8 cellular contexts compared by ENCODE assay signal in the genomic region with DNA sequence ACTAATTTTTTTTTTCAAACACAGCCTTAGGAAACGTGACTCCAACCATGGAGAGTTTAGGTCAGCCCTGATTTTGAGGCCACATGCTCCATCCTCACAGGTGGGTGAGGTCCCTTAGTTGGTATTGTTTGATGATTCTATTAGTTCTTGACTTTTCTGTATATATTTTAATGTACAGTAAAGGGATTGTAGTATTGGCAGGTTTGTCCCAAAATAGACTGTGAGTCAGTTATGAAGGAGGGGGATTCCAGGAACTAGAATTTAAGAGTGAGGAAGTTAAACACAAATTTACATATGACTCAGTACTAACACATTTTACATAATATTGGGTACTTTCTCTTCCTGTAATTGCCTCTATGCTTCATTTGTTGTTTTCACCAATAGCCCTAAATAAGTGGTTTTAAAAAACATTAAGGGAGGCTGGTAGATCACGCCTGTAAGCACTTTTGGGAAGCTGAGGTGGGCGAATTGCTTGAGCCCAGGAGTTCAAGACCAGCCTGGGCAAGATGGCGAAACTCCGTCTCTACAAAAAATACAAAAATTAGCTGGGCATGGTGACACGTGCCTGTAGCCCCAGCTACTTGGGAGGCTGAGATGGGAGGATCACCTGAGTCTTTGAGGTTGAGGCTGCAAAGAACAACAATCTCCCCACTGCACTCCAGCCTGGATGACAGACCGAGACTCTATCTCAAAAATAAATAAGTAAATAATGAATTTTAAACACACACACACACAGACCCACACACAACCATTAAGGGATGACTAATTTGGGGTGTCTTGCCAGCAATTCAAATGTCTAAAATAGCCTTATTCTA.
DNase-seq lines count a peak whose midpoint lies in the region; ATAC-seq, FAIRE-seq and TF ChIP-seq lines count a peak whose summit lies in the region.

No MANE protein-coding gene starts in this region.

- no peak for FAIRE-seq in pancreas (lab: Jason Lieb, UNC)

- H3K4me1 Mint-ChIP-seq in neural progenitor cell, result no peaks in the 10 kb centered on the region

- no peaks in the 10 kb centered on the region for H3K36me3 ChIP-seq in GM06990 (ENCODE audit: control insufficient read depth, insufficient read depth, low read length)
- no peaks in the 10 kb centered on the region for H3K36me3 ChIP-seq in pancreas
- H3K36me3 ChIP-seq in neural progenitor cell, result no peaks in the 10 kb centered on the region

- H3K36me3 Mint-ChIP-seq in neural progenitor cell, result no peaks in the 10 kb centered on the region

- DNase-seq in GM06990 (ENCODE audit: extremely low read depth, insufficient read length), result peak; percentile 76
- DNase-seq in HS-5 (ENCODE audit: low read depth), result peak; percentile 49
- DNase-seq in amniotic epithelial cell (ENCODE audit: low read depth), result peak; percentile 23
- DNase-seq in pancreas, result no peak
- DNase-seq in NCI-H69 (lab: John Stamatoyannopoulos, UW), result no peak
- no peak for DNase-seq in SHP77 (lab: John Stamatoyannopoulos, UW)
- DNase-seq in neural progenitor cell (ENCODE audit: low spot score), result no peak

- H3F3A ChIP-seq in neural progenitor cell (ENCODE audit: low read depth), result no peaks in the 10 kb centered on the region

- H3K4me2 ChIP-seq in neural progenitor cell, result no peak overlapping the region

- intact Hi-C loops in pancreas (cut with DNase I), result loop anchor here in 1 of 3 donors (10.0 kb wide), 1 partner anchor 51 kb away; no protein-coding TSS in a partner anchor

- H3K27me3 Mint-ChIP-seq in neural progenitor cell (ENCODE audit: insufficient read depth, low read depth), result no peaks in the 10 kb centered on the region

- ATAC-seq in GM21515 (IDR thresholded peaks at IDR 0.05; ENCODE audit: unreplicated experiment) (peak; percentile 90), pancreas (peak; percentile 45 to 85 (median 62))

- 77 to 85% methylated on average over 7 of the region's 7 CpGs for WGBS in pancreas, 2 donors

- H3K27ac Mint-ChIP-seq in neural progenitor cell, result no peak overlapping the region

- no peak overlapping the region for H2AFZ ChIP-seq in neural progenitor cell (replicated peaks)

- no peak for TF ChIP-seq CTCF in GM06990 (IDR thresholded peaks at IDR 0.05; ENCODE audit: insufficient read depth, low read length, poor library complexity, severe bottlenecking)
- no peak for TF ChIP-seq CTCF in pancreas (IDR thresholded peaks at IDR 0.05)
- TF ChIP-seq CTCF in neural progenitor cell (IDR thresholded peaks at IDR 0.05), result no peak

- H3K9me3 Mint-ChIP-seq in neural progenitor cell, result no peaks in the 10 kb centered on the region

- no peak overlapping the region for H3K4me3 Mint-ChIP-seq in neural progenitor cell

- no peak overlapping the region for H3K9ac ChIP-seq in neural progenitor cell

- no peak overlapping the region for H3K4me3 ChIP-seq in GM06990 (replicated peaks; ENCODE audit: low read depth, low read length)
- H3K4me3 ChIP-seq in pancreas, result no peak overlapping the region
- no peak overlapping the region for H3K4me3 ChIP-seq in neural progenitor cell

- H3K27ac ChIP-seq in pancreas, result peak overlapping the region in 2 of 4 donors; percentile 81
- no peak overlapping the region for H3K27ac ChIP-seq in neural progenitor cell

- H3K27me3 ChIP-seq in GM06990 (replicated peaks; ENCODE audit: control insufficient read depth, insufficient read depth, low read length) (no peaks in the 10 kb centered on the region), pancreas (no peaks in the 10 kb centered on the region), neural progenitor cell (no peaks in the 10 kb centered on the region)

- H3K9me3 ChIP-seq in pancreas (no peaks in the 10 kb centered on the region), neural progenitor cell (ENCODE audit: low read depth) (no peaks in the 10 kb centered on the region)

- no peaks in the 10 kb centered on the region for H3K79me2 ChIP-seq in neural progenitor cell (ENCODE audit: low read depth)

- H3K4me1 ChIP-seq in pancreas, result peaks cover 17 to 41% (median 27%) of the 10 kb centered on the region in 3 donors
- no peaks in the 10 kb centered on the region for H3K4me1 ChIP-seq in neural progenitor cell

- H4K20me1 ChIP-seq in neural progenitor cell (ENCODE audit: low read depth), result no peaks in the 10 kb centered on the region

Comparison
In these comparisons a context has a peak if more than half of its experiments do, and no peak if none do; other contexts are left out.
1. DNase-seq: peak in GM06990 (single experiment), HS-5 (single experiment) and amniotic epithelial cell (single experiment); none in pancreas (0 of 6), NCI-H69 (single experiment), SHP77 (0 of 2) and neural progenitor cell (single experiment).